Comparison of ENCODE assay signal across 8 cellular contexts in genomic region chr12:58920102-58920955, GRCh38. TPM values are rescaled to one million over a fixed set of nuclear protein-coding genes. Genes with fewer than 3 reads are reported as not detected.
DNase-seq lines count a peak whose midpoint lies in the region; ATAC-seq and TF ChIP-seq lines count a peak whose summit lies in the region.

Gene LRIG3 (minus strand): TSS chr12:58920504. CDS start chr12:58920235, 269 bp downstream.

- H3K4me3 ChIP-seq in esophagus squamous epithelium = peak within 1 kb of the TSS; percentile 78 to 98 (median 83)
- H3K4me3 ChIP-seq in mucosa of descending colon = peak within 1 kb of the TSS; percentile 79
- peak within 1 kb of the TSS; percentile 81 to 93 (median 88) for H3K4me3 ChIP-seq in transverse colon

- H3K36me3 ChIP-seq in esophagus squamous epithelium (no peaks in the 10 kb centered on the region), mucosa of descending colon (ENCODE audit: low read depth) (no peaks in the 10 kb centered on the region), transverse colon (no peaks in the 10 kb centered on the region)

- H3K9me3 ChIP-seq in esophagus squamous epithelium (no peaks in the 10 kb centered on the region), mucosa of descending colon (no peaks in the 10 kb centered on the region), transverse colon (no peaks in the 10 kb centered on the region)

- no peaks in the 10 kb centered on the region for H3K36me3 Mint-ChIP-seq in activated T-cell treated with anti-CD3 and anti-CD28 coated beads, Interleukin-2, amount 50 U/mL, for 24 hours (ENCODE audit: low read depth)

- 0 out of 2 replicates have a peak, but pooled peaks have one; percentile 16 for TF ChIP-seq CTCF in VCaP (conservative IDR thresholded peaks at IDR 0.05)
- peak in 3 of 6 experiments; percentile 10 to 38 (median 30) for TF ChIP-seq CTCF in esophagus squamous epithelium (IDR thresholded peaks at IDR 0.05)
- no peak for TF ChIP-seq CTCF in mucosa of descending colon (IDR thresholded peaks at IDR 0.05)
- peak; percentile 12 to 58 (median 25) for TF ChIP-seq CTCF in transverse colon (IDR thresholded peaks at IDR 0.05)

- peak in 2 of 4 donors; percentile 41 to 67 for TF ChIP-seq POLR2A in esophagus squamous epithelium (IDR thresholded peaks at IDR 0.05)
- peak; percentile 71 for TF ChIP-seq POLR2A in transverse colon (IDR thresholded peaks at IDR 0.05)

- in situ Hi-C loops in transverse colon (cut with MboI; ENCODE audit: low pct_ligation_motif_present in 1 of 4, low pct_unique_long_range_greater_than_20kb in 1 of 4, low sequenced_read_pairs in 3 of 4) = loop anchor here in 2 of 4 donors (25.0 kb wide), 2 partner anchors 167 to 383 kb away; no protein-coding TSS in a partner anchor

- TF ChIP-seq EP300 in transverse colon (IDR thresholded peaks at IDR 0.05; ENCODE audit: low read depth) = no peak

- H3K4me1 ChIP-seq in esophagus squamous epithelium (peaks cover 0 to 55% (median 15%) of the 10 kb centered on the region in 3 donors), mucosa of descending colon (ENCODE audit: low read depth) (peaks cover 10% of the 10 kb centered on the region), transverse colon (peaks cover 0 to 59% (median 26%) of the 10 kb centered on the region in 4 donors)

- H3K4me3 Mint-ChIP-seq in activated T-cell treated with anti-CD3 and anti-CD28 coated beads, Interleukin-2, amount 50 U/mL, for 24 hours = peak within 1 kb of the TSS; percentile 64

- H3K27ac Mint-ChIP-seq in activated T-cell treated with anti-CD3 and anti-CD28 coated beads, Interleukin-2, amount 50 U/mL, for 24 hours = peak within 1 kb of the TSS; percentile 47

- H3K9me3 Mint-ChIP-seq in activated T-cell treated with anti-CD3 and anti-CD28 coated beads, Interleukin-2, amount 50 U/mL, for 24 hours = no peaks in the 10 kb centered on the region

- peak; percentile 29 for DNase-seq in activated T-cell treated with anti-CD3 and anti-CD28 coated beads, Interleukin-2, amount 50 U/mL, for 24 hours
- no peak for DNase-seq in activated T-cell treated with anti-CD3 and anti-CD28 coated beads, Interleukin-2, amount 50 U/mL, for 1 hour
- DNase-seq in NCI-H1105 treated with DMSO at 0.1 percent for 48 hours (lab: John Stamatoyannopoulos, UW) (peak; percentile 40), esophagus squamous epithelium (lab: John Stamatoyannopoulos, UW) (no peak), mucosa of descending colon (peak; percentile 90 to 93 (median 92)), transverse colon (peak; percentile 88)

- WGBS in esophagus squamous epithelium, 2 donors = 1 to 2% methylated on average over 13 to 16 of the region's 80 CpGs
- 0 to 4% methylated on average over 3 to 68 of the region's 80 CpGs for WGBS in transverse colon (ENCODE audit: low coverage in 1 of 2), 2 donors

- no peaks in the 10 kb centered on the region for H3K27me3 ChIP-seq in esophagus squamous epithelium
- peaks cover 5% of the 10 kb centered on the region for H3K27me3 ChIP-seq in transverse colon

- peak within 1 kb of the TSS; percentile 92 for H3K27ac ChIP-seq in VCaP
- peak within 1 kb of the TSS; percentile 97 to 99 (median 98) for H3K27ac ChIP-seq in esophagus squamous epithelium
- H3K27ac ChIP-seq in transverse colon = peak within 1 kb of the TSS; percentile 96 to 99 (median 96)

- intact Hi-C loops in esophagus squamous epithelium (cut with DNase I) (no loop called here), mucosa of descending colon (cut with DNase I, micrococcal nuclease) (no loop called here), transverse colon (cut with DNase I; ENCODE audit: low total_unique reads) (no loop called here)

- peak; percentile 87 for ATAC-seq in HG02610 (IDR thresholded peaks at IDR 0.05; ENCODE audit: unreplicated experiment)
- ATAC-seq in mucosa of descending colon = peak; percentile 80

- H3K4me1 Mint-ChIP-seq in activated T-cell treated with anti-CD3 and anti-CD28 coated beads, Interleukin-2, amount 50 U/mL, for 24 hours (ENCODE audit: low read depth) = peaks cover 12% of the 10 kb centered on the region

- peaks cover 48% of the 10 kb centered on the region for H3K27me3 Mint-ChIP-seq in activated T-cell treated with anti-CD3 and anti-CD28 coated beads, Interleukin-2, amount 50 U/mL, for 24 hours

RNA-seq across cellular contexts. Expression of gene LRIG3, which starts in this region (rescaled TPM):
- total RNA-seq in esophagus squamous epithelium (100 to 1,000 TPM in 1 of 4 donors, 10 to 100 TPM in 3; 32.1 to 124 (median 42.4) TPM), mucosa of descending colon (10 to 100 TPM; 65.6 to 95.8 (median 90.0) TPM), transverse colon (100 to 1,000 TPM in 3 of 4 donors, 10 to 100 TPM in 1; 43.0 to 115 (median 107) TPM)

Comparison
In these comparisons a context has a peak if more than half of its experiments do, and no peak if none do; other contexts are left out.
1. DNase-seq: peak in activated T-cell treated with anti-CD3 and anti-CD28 coated beads, Interleukin-2, amount 50 U/mL, for 24 hours (single experiment), NCI-H1105 treated with DMSO at 0.1 percent for 48 hours (single experiment), mucosa of descending colon (3 of 3) and transverse colon (single experiment); none in activated T-cell treated with anti-CD3 and anti-CD28 coated beads, Interleukin-2, amount 50 U/mL, for 1 hour (single experiment) and esophagus squamous epithelium (single experiment).
2. Peak in every context shown above with its lines, with median percentiles within 50 percentile points of each other: H3K27ac ChIP-seq and H3K4me3 ChIP-seq.